1 cellular context compared by ENCODE assay signal in the genomic region with DNA sequence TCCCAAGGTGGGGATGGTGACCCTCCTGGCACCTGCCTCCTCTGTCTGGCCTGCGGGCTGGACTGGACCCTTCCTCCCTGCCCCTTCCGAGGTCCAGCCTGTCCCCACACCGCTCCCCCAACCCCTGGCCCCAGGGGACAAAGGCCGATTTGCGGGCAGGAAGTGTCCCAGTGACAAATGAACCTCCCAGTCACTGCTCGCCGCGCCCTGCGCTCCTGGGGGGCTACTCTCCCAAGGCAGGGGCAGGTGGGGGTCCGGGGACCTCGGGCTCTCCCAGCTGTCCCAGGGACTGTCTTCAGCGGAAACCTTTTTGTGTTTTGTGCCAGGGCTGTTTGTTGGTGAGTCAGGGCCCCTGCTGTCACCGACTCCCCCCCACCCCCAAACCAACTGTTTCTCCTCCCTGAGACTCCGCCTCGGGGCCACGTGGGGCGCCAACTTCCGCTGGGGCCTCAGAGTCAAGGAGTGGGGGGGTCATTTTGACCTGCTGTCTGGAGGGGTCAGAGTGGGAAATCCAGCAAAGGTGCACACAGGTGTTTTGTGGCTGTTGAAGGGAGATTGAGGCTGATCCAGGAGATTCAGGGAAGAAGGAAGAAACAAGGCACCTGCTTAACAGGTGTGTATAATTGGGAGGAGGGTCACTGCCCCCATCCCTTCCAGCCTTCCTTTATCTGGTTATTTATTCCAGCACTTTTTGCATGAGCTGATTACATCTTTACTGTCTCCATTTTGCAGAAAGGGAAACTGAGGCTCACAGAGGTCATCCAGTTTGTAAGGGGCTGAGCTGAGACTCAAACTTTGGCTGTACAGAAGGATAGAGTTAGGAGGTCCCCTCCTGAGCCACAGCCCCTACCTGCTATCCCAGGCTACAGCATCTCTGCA.
TF ChIP-seq lines count a peak whose summit lies in the region.

No MANE protein-coding gene starts in this region.

TF ChIP-seq in K562, 482 proteins besides CTCF, POLR2A, EP300 and RAD21 (continued from another document and continues in another):
- TF ChIP-seq SIRT6 (IDR thresholded peaks at IDR 0.05; ENCODE audit: low read depth, low read length), result no peak
- TF ChIP-seq ZNF165 (CRISPR knock-in tag; IDR thresholded peaks at IDR 0.05; ENCODE audit: borderline replicate concordance), result no peak
- no peak for TF ChIP-seq ZBED1 (IDR thresholded peaks at IDR 0.05)
- TF ChIP-seq, protein P1, sequence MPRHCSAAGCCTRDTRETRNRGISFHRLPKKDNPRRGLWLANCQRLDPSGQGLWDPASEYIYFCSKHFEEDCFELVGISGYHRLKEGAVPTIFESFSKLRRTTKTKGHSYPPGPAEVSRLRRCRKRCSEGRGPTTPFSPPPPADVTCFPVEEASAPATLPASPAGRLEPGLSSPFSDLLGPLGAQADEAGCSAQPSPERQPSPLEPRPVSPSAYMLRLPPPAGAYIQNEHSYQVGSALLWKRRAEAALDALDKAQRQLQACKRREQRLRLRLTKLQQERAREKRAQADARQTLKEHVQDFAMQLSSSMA (CRISPR knock-in tag; IDR thresholded peaks at IDR 0.05), result no peak
- no peak for TF ChIP-seq ZNF217 (CRISPR knock-in tag; IDR thresholded peaks at IDR 0.05)
- no peak for TF ChIP-seq E2F3 (CRISPR knock-in tag; IDR thresholded peaks at IDR 0.05)
- TF ChIP-seq SUPT5H (IDR thresholded peaks at IDR 0.05), result peak; percentile 69; the same call in 1 of the 2 replicates
- TF ChIP-seq, protein P2, sequence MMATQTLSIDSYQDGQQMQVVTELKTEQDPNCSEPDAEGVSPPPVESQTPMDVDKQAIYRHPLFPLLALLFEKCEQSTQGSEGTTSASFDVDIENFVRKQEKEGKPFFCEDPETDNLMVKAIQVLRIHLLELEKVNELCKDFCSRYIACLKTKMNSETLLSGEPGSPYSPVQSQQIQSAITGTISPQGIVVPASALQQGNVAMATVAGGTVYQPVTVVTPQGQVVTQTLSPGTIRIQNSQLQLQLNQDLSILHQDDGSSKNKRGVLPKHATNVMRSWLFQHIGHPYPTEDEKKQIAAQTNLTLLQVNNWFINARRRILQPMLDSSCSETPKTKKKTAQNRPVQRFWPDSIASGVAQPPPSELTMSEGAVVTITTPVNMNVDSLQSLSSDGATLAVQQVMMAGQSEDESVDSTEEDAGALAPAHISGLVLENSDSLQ (IDR thresholded peaks at IDR 0.05), result peak; percentile 42
- no peak for TF ChIP-seq ZNF780A (CRISPR knock-in tag; IDR thresholded peaks at IDR 0.05)
- no peak for TF ChIP-seq ZNF583 (CRISPR knock-in tag; IDR thresholded peaks at IDR 0.05)
- TF ChIP-seq, protein P3, sequence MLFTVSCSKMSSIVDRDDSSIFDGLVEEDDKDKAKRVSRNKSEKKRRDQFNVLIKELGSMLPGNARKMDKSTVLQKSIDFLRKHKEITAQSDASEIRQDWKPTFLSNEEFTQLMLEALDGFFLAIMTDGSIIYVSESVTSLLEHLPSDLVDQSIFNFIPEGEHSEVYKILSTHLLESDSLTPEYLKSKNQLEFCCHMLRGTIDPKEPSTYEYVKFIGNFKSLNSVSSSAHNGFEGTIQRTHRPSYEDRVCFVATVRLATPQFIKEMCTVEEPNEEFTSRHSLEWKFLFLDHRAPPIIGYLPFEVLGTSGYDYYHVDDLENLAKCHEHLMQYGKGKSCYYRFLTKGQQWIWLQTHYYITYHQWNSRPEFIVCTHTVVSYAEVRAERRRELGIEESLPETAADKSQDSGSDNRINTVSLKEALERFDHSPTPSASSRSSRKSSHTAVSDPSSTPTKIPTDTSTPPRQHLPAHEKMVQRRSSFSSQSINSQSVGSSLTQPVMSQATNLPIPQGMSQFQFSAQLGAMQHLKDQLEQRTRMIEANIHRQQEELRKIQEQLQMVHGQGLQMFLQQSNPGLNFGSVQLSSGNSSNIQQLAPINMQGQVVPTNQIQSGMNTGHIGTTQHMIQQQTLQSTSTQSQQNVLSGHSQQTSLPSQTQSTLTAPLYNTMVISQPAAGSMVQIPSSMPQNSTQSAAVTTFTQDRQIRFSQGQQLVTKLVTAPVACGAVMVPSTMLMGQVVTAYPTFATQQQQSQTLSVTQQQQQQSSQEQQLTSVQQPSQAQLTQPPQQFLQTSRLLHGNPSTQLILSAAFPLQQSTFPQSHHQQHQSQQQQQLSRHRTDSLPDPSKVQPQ (CRISPR knock-in tag; IDR thresholded peaks at IDR 0.05; ENCODE audit: borderline replicate concordance), result no peak
- TF ChIP-seq NR2C1 (IDR thresholded peaks at IDR 0.05), result peak; percentile 53; the same call in 1 of the 2 replicates
- no peak; the same call in 1 of the 2 replicates for TF ChIP-seq NR2C1 (tag; IDR thresholded peaks at IDR 0.05)
- TF ChIP-seq, protein P4, sequence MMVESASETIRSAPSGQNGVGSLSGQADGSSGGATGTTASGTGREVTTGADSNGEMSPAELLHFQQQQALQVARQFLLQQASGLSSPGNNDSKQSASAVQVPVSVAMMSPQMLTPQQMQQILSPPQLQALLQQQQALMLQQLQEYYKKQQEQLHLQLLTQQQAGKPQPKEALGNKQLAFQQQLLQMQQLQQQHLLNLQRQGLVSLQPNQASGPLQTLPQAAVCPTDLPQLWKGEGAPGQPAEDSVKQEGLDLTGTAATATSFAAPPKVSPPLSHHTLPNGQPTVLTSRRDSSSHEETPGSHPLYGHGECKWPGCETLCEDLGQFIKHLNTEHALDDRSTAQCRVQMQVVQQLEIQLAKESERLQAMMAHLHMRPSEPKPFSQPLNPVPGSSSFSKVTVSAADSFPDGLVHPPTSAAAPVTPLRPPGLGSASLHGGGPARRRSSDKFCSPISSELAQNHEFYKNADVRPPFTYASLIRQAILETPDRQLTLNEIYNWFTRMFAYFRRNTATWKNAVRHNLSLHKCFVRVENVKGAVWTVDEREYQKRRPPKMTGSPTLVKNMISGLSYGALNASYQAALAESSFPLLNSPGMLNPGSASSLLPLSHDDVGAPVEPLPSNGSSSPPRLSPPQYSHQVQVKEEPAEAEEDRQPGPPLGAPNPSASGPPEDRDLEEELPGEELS (CRISPR knock-in tag; IDR thresholded peaks at IDR 0.05; ENCODE audit: borderline replicate concordance), result 0 out of 2 replicates have a peak, but pooled peaks have one; percentile 29
- no peak for TF ChIP-seq SMAD3 (CRISPR knock-in tag; conservative IDR thresholded peaks at IDR 0.05)
- no peak for TF ChIP-seq MCM5 (IDR thresholded peaks at IDR 0.05; ENCODE audit: low read depth)
- peak; percentile 25 for TF ChIP-seq HDAC3 (IDR thresholded peaks at IDR 0.05; ENCODE audit: borderline replicate concordance, partially characterized antibody)
- TF ChIP-seq ZNF431 (CRISPR knock-in tag; IDR thresholded peaks at IDR 0.05), result no peak
- TF ChIP-seq ZNF77 (CRISPR knock-in tag; IDR thresholded peaks at IDR 0.05), result no peak
- TF ChIP-seq, protein P5, sequence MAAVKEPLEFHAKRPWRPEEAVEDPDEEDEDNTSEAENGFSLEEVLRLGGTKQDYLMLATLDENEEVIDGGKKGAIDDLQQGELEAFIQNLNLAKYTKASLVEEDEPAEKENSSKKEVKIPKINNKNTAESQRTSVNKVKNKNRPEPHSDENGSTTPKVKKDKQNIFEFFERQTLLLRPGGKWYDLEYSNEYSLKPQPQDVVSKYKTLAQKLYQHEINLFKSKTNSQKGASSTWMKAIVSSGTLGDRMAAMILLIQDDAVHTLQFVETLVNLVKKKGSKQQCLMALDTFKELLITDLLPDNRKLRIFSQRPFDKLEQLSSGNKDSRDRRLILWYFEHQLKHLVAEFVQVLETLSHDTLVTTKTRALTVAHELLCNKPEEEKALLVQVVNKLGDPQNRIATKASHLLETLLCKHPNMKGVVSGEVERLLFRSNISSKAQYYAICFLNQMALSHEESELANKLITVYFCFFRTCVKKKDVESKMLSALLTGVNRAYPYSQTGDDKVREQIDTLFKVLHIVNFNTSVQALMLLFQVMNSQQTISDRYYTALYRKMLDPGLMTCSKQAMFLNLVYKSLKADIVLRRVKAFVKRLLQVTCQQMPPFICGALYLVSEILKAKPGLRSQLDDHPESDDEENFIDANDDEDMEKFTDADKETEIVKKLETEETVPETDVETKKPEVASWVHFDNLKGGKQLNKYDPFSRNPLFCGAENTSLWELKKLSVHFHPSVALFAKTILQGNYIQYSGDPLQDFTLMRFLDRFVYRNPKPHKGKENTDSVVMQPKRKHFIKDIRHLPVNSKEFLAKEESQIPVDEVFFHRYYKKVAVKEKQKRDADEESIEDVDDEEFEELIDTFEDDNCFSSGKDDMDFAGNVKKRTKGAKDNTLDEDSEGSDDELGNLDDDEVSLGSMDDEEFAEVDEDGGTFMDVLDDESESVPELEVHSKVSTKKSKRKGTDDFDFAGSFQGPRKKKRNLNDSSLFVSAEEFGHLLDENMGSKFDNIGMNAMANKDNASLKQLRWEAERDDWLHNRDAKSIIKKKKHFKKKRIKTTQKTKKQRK (IDR thresholded peaks at IDR 0.05; ENCODE audit: borderline replicate concordance, low read depth, low read length), result no peak
- TF ChIP-seq COPS2 (conservative IDR thresholded peaks at IDR 0.05), result no peak
- TF ChIP-seq ZFP36 (IDR thresholded peaks at IDR 0.05; ENCODE audit: low read depth, low read length, partially characterized antibody), result no peak
- TF ChIP-seq ZNF263 (CRISPR knock-in tag; IDR thresholded peaks at IDR 0.05; ENCODE audit: borderline replicate concordance), result no peak
- TF ChIP-seq ZNF212 (CRISPR knock-in tag; IDR thresholded peaks at IDR 0.05), result no peak
- TF ChIP-seq GATAD2B (IDR thresholded peaks at IDR 0.05; ENCODE audit: borderline replicate concordance), result no peak
- TF ChIP-seq ZZZ3 (IDR thresholded peaks at IDR 0.05), result no peak
- no peak for TF ChIP-seq RBM15 (IDR thresholded peaks at IDR 0.05; ENCODE audit: insufficient read depth, low read length)
- no peak for TF ChIP-seq ZNF224 (CRISPR knock-in tag; IDR thresholded peaks at IDR 0.05)
- TF ChIP-seq, protein P6, sequence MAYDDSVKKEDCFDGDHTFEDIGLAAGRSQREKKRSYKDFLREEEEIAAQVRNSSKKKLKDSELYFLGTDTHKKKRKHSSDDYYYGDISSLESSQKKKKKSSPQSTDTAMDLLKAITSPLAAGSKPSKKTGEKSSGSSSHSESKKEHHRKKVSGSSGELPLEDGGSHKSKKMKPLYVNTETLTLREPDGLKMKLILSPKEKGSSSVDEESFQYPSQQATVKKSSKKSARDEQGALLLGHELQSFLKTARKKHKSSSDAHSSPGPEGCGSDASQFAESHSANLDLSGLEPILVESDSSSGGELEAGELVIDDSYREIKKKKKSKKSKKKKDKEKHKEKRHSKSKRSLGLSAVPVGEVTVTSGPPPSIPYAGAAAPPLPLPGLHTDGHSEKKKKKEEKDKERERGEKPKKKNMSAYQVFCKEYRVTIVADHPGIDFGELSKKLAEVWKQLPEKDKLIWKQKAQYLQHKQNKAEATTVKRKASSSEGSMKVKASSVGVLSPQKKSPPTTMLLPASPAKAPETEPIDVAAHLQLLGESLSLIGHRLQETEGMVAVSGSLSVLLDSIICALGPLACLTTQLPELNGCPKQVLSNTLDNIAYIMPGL (CRISPR knock-in tag; IDR thresholded peaks at IDR 0.05), result no peak
- TF ChIP-seq XRCC4 (IDR thresholded peaks at IDR 0.05; ENCODE audit: extremely low read depth, insufficient read depth, insufficient read length), result no peak
- no peak for TF ChIP-seq KAT8 (IDR thresholded peaks at IDR 0.05; ENCODE audit: low read depth)
- no peak for TF ChIP-seq HSF4 (CRISPR knock-in tag; IDR thresholded peaks at IDR 0.05; ENCODE audit: borderline replicate concordance)
- TF ChIP-seq BMI1 (IDR thresholded peaks at IDR 0.05; ENCODE audit: low read length), result no peak
- TF ChIP-seq ILK (tag; IDR thresholded peaks at IDR 0.05; ENCODE audit: borderline replicate concordance, low read depth), result no peak
- TF ChIP-seq TAL1 (IDR thresholded peaks at IDR 0.05), result no peak
- no peak for TF ChIP-seq ZSCAN32 (CRISPR knock-in tag; IDR thresholded peaks at IDR 0.05)
- no peak for TF ChIP-seq STAT5A (IDR thresholded peaks at IDR 0.05; ENCODE audit: borderline replicate concordance, low read length)
- TF ChIP-seq RBM22 (IDR thresholded peaks at IDR 0.05; ENCODE audit: low read depth, low read length, poor library complexity, severe bottlenecking), result no peak
- no peak for TF ChIP-seq PTBP1 (IDR thresholded peaks at IDR 0.05; ENCODE audit: low read depth, low read length)
- TF ChIP-seq, protein P7, sequence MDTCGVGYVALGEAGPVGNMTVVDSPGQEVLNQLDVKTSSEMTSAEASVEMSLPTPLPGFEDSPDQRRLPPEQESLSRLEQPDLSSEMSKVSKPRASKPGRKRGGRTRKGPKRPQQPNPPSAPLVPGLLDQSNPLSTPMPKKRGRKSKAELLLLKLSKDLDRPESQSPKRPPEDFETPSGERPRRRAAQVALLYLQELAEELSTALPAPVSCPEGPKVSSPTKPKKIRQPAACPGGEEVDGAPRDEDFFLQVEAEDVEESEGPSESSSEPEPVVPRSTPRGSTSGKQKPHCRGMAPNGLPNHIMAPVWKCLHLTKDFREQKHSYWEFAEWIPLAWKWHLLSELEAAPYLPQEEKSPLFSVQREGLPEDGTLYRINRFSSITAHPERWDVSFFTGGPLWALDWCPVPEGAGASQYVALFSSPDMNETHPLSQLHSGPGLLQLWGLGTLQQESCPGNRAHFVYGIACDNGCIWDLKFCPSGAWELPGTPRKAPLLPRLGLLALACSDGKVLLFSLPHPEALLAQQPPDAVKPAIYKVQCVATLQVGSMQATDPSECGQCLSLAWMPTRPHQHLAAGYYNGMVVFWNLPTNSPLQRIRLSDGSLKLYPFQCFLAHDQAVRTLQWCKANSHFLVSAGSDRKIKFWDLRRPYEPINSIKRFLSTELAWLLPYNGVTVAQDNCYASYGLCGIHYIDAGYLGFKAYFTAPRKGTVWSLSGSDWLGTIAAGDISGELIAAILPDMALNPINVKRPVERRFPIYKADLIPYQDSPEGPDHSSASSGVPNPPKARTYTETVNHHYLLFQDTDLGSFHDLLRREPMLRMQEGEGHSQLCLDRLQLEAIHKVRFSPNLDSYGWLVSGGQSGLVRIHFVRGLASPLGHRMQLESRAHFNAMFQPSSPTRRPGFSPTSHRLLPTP (IDR thresholded peaks at IDR 0.05; ENCODE audit: borderline replicate concordance, extremely low read depth, insufficient read length), result no peak
- TF ChIP-seq FOXK2 (conservative IDR thresholded peaks at IDR 0.05 in 1 of 2, IDR thresholded peaks at IDR 0.05 in 1 of 2; ENCODE audit: low read depth in 2 of 2), result peak; percentile 46 to 68; a peak in 2 of 4 replicates
- TF ChIP-seq TBL1XR1 (IDR thresholded peaks at IDR 0.05; ENCODE audit: low read length in 2 of 2), result no peak; a peak in 1 of 4 replicates
- no peak for TF ChIP-seq GTF2E2 (tag; IDR thresholded peaks at IDR 0.05)
- peak; percentile 45; the same call in 1 of the 2 replicates for TF ChIP-seq JUND (IDR thresholded peaks at IDR 0.05; ENCODE audit: borderline replicate concordance, low read depth, low read length)
- no peak for TF ChIP-seq JUND (tag; IDR thresholded peaks at IDR 0.05; ENCODE audit: borderline replicate concordance, low read depth, low read length)
- no peak for TF ChIP-seq ZNF76 (CRISPR knock-in tag; IDR thresholded peaks at IDR 0.05; ENCODE audit: borderline replicate concordance)
- TF ChIP-seq KDM2B (CRISPR knock-in tag; IDR thresholded peaks at IDR 0.05), result no peak
- no peak for TF ChIP-seq ZNF79 (CRISPR knock-in tag; IDR thresholded peaks at IDR 0.05; ENCODE audit: low read depth)
- TF ChIP-seq ZNF146 (CRISPR knock-in tag; IDR thresholded peaks at IDR 0.05; ENCODE audit: unreplicated experiment), result no peak
